ENCODE assay signal across 16 cellular contexts in genomic region chr11:120657306-120658070, GRCh38.
A peak's percentile ranks its signal among the peaks of the same experiment; 100 is the strongest.
DNase-seq lines count a peak whose midpoint lies in the region; ATAC-seq lines count a peak whose summit lies in the region.
"Had no signal": no experiment of that assay in that cellular context is flagged by ENCODE, and none has a peak within 500 bp of the region (broad histone marks: within the 10 kb centered on the region; RNA-seq: fewer than 3 reads in every experiment).

No MANE protein-coding gene starts in this region.

- H3K27ac Mint-ChIP-seq in stimulated activated naive CD8-positive, alpha-beta T cell treated with anti-CD3 and anti-CD28 coated beads, Interleukin-15, amount 100 ng/mL, for 72 hours = no peak overlapping the region
- no peak overlapping the region for H3K27ac Mint-ChIP-seq in activated CD4-positive, alpha-beta T cell treated with anti-CD3 and anti-CD28 coated beads, Interleukin-2, amount 10 ng/mL, durations not matched to agents 24 days and 14 days
- H3K27ac Mint-ChIP-seq: H9 had no signal

- ATAC-seq in GM21717 (IDR thresholded peaks at IDR 0.05; ENCODE audit: unreplicated experiment) (peak; percentile 69), HG03342 (IDR thresholded peaks at IDR 0.05; ENCODE audit: unreplicated experiment) (peak; percentile 59)
- peak; percentile 30 for ATAC-seq in stimulated activated naive CD8-positive, alpha-beta T cell treated with anti-CD3 and anti-CD28 coated beads, Interleukin-15, amount 100 ng/mL, for 72 hours
- ATAC-seq: heart left ventricle, left cardiac atrium had no signal

- no peaks in the 10 kb centered on the region for H3K9me3 Mint-ChIP-seq in stimulated activated naive CD8-positive, alpha-beta T cell treated with anti-CD3 and anti-CD28 coated beads, Interleukin-15, amount 100 ng/mL, for 72 hours
- H3K9me3 Mint-ChIP-seq in activated CD4-positive, alpha-beta T cell treated with anti-CD3 and anti-CD28 coated beads, Interleukin-2, amount 10 ng/mL, durations not matched to agents 24 days and 14 days = no peaks in the 10 kb centered on the region
- H3K9me3 Mint-ChIP-seq: H9, neural crest cell had no signal

- H3K4me1 Mint-ChIP-seq in stimulated activated naive CD8-positive, alpha-beta T cell treated with anti-CD3 and anti-CD28 coated beads, Interleukin-15, amount 100 ng/mL, for 72 hours = peaks cover 5% of the 10 kb centered on the region
- no peaks in the 10 kb centered on the region for H3K4me1 Mint-ChIP-seq in activated CD4-positive, alpha-beta T cell treated with anti-CD3 and anti-CD28 coated beads, Interleukin-2, amount 10 ng/mL, durations not matched to agents 24 days and 14 days
- H3K4me1 Mint-ChIP-seq: neural crest cell had no signal

- H3K4me3 Mint-ChIP-seq in stimulated activated naive CD8-positive, alpha-beta T cell treated with anti-CD3 and anti-CD28 coated beads, Interleukin-15, amount 100 ng/mL, for 72 hours = no peak overlapping the region
- H3K4me3 Mint-ChIP-seq in activated CD4-positive, alpha-beta T cell treated with anti-CD3 and anti-CD28 coated beads, Interleukin-2, amount 10 ng/mL, durations not matched to agents 24 days and 14 days = no peak overlapping the region
- H3K4me3 Mint-ChIP-seq: H9, neural crest cell had no signal

- intact Hi-C loops in activated CD4-positive, alpha-beta T cell treated with anti-CD3 and anti-CD28 coated beads, Interleukin-2, amount 10 ng/mL, durations not matched to agents 24 days and 14 days (cut with micrococcal nuclease) = no loop called here

- peaks cover 34% of the 10 kb centered on the region for H3K27me3 Mint-ChIP-seq in stimulated activated naive CD8-positive, alpha-beta T cell treated with anti-CD3 and anti-CD28 coated beads, Interleukin-15, amount 100 ng/mL, for 72 hours
- peaks cover 1% of the 10 kb centered on the region for H3K27me3 Mint-ChIP-seq in activated CD4-positive, alpha-beta T cell treated with anti-CD3 and anti-CD28 coated beads, Interleukin-2, amount 10 ng/mL, durations not matched to agents 24 days and 14 days

- H3K36me3 Mint-ChIP-seq in activated CD4-positive, alpha-beta T cell treated with anti-CD3 and anti-CD28 coated beads, Interleukin-2, amount 10 ng/mL, durations not matched to agents 24 days and 14 days (ENCODE audit: low read depth) = no peaks in the 10 kb centered on the region

- DNase-seq in NCI-H748 (lab: John Stamatoyannopoulos, UW; ENCODE audit: unreplicated experiment) (peak; percentile 38), NCI-H748 treated with DMSO at 0.1 percent for 48 hours (lab: John Stamatoyannopoulos, UW) (no peak), NCI-H446 treated with DMSO at 0.1 percent for 48 hours (lab: John Stamatoyannopoulos, UW) (no peak), HK-2 (ENCODE audit: unreplicated experiment) (no peak)
- DNase-seq in stimulated activated naive CD8-positive, alpha-beta T cell treated with anti-CD3 and anti-CD28 coated beads, Interleukin-15, amount 100 ng/mL, for 72 hours = no peak
- DNase-seq in activated CD4-positive, alpha-beta T cell treated with anti-CD3 and anti-CD28 coated beads, Interleukin-2, amount 10 ng/mL, durations not matched to agents 24 days and 14 days = no peak
- DNase-seq: activated naive CD4-positive, alpha-beta T cell treated with anti-CD3 and anti-CD28 coated beads, Interleukin-2, amount 50 U/mL, for 16 hours; central memory CD4-positive, alpha-beta T cell; H9; heart left ventricle; left cardiac atrium; NCI-H524 treated with DMSO at 0.1 percent for 48 hours; sigmoid colon had no signal
